1 cellular context compared by ENCODE assay signal in the genomic region with DNA sequence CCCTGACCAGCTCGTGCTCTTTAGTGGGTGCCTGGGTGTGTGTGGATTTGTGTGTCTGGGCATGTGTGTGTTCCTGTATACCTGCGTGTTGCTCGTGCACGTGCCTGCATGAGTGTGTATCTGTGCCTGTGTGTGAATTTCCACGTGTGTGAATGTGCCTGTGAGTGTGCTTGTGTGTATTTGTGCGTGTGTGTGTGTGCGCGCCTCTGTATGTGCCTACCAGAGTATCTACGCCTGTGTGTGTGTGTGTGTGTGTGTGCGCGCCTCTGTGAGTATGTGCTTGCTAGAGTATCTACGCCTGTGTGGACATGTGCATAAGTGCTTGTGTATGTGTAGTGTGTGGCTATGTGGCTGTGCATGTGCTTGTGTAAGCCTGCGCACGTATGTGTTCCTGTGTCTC.
TF ChIP-seq lines count a peak whose summit lies in the region.

No MANE protein-coding gene starts in this region.

TF ChIP-seq in HEK293, 187 proteins besides CTCF, POLR2A, EP300 and RAD21 (continued from another document):
- TF ChIP-seq, protein P1, sequence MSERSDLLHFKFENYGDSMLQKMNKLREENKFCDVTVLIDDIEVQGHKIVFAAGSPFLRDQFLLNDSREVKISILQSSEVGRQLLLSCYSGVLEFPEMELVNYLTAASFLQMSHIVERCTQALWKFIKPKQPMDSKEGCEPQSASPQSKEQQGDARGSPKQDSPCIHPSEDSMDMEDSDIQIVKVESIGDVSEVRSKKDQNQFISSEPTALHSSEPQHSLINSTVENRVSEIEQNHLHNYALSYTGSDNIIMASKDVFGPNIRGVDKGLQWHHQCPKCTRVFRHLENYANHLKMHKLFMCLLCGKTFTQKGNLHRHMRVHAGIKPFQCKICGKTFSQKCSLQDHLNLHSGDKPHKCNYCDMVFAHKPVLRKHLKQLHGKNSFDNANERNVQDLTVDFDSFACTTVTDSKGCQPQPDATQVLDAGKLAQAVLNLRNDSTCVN (tag by site-specific recombination; optimal IDR thresholded peaks at IDR 0.05) = peak; percentile 15
- TF ChIP-seq ZBTB44 (tag by site-specific recombination; IDR thresholded peaks at IDR 0.05) = no peak
